Comparison of ENCODE assay signal across 17 cellular contexts in the genomic region with DNA sequence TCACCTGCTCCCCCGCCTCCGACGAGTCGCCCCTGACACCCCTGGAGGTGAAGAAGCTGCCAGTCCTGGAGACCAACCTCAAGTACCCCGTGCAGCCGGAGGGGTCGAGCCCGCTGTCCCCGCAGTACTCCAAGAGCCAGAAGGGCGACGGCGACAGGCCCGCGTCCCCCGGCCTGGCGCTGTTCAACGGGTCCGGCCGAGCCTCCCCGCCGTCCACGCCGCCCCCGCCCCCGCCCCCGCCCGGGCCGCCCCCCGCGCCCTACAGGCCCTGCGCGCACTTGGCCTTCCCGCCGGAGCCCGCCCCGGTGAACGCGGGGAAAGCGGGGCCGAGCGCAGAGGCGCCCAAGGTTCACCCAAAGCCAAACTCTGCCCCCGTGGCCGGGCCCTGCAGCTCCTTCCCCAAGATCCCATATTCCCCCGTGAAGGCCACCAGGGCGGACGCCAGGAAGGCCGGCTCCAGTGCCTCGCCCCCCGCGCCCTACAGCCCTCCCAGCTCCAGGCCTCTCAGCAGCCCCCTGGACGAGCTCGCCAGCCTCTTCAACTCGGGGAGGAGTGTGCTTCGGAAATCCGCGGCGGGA.
A peak's percentile ranks its signal among the peaks of the same experiment; 100 is the strongest.
DNase-seq lines count a peak whose midpoint lies in the region; ATAC-seq and TF ChIP-seq lines count a peak whose summit lies in the region.
"Had no signal": no experiment of that assay in that cellular context is flagged by ENCODE, and none has a peak within 500 bp of the region (broad histone marks: within the 10 kb centered on the region; RNA-seq: fewer than 3 reads in every experiment).

No MANE protein-coding gene starts in this region.

- POLR2A ChIA-PET in HEK293T (lab: Yijun Ruan, JAX): no interaction called here

- no peaks in the 10 kb centered on the region for H3K9me2 ChIP-seq in GM23338 (ENCODE audit: insufficient read depth)

- H3F3A ChIP-seq in GM23338 (replicated peaks; ENCODE audit: low read depth): no peaks in the 10 kb centered on the region

- DNase-seq in GM23338 (ENCODE audit: low spot score) (peak; percentile 25), left kidney (ENCODE audit: low read depth, low spot score) (peak; percentile 63), MG63 (no peak), HEK293T (ENCODE audit: extremely low spot score) (no peak), cerebellum (ENCODE audit: low spot score) (no peak), DMS 273 treated with DMSO at 0.1 percent for 48 hours (lab: John Stamatoyannopoulos, UW) (no peak)
- DNase-seq: activated CD4-positive, CD25-positive, alpha-beta regulatory T cell treated with anti-CD3 and anti-CD28 coated beads, Interleukin-2, amount 50 U/mL, for 72 hours; activated CD8-positive, alpha-beta memory T cell treated with anti-CD3 and anti-CD28 coated beads, Interleukin-2, amount 50 U/mL, for 4 hours; gastrocnemius medialis; mesendoderm; NCI-H2081 treated with DMSO at 0.1 percent for 48 hours; NCI-H510A treated with DMSO at 0.1 percent for 48 hours; SHP77 had no signal

- peaks cover 20% of the 10 kb centered on the region for H3K9me3 Mint-ChIP-seq in GM23338
- peaks cover 13% of the 10 kb centered on the region for H3K9me3 Mint-ChIP-seq in dendritic cell treated with granulocyte-macrophage colony-stimulating factor and Interleukin-4, amounts not matched to agents 40 ng/mL and 50 ng/mL, for 4 days

- H3K4me1 ChIP-seq in GM23338 (ENCODE audit: insufficient read depth) (no peaks in the 10 kb centered on the region), subcutaneous abdominal adipose tissue (ENCODE audit: control insufficient read depth in 5 of 5, insufficient read depth in 5 of 5, low read length in 5 of 5) (peaks cover 0 to 32% (median 7%) of the 10 kb centered on the region in 5 donors)
- H3K4me1 ChIP-seq: gastrocnemius medialis had no signal

- peak overlapping the region in 1 of 5 donors; percentile 66 for H3K9ac ChIP-seq in subcutaneous abdominal adipose tissue (ENCODE audit: low read length in 5 of 5)

- H3K4me3 ChIP-seq in GM23338: peak overlapping the region; percentile 45; the same call in 1 of the 2 replicates
- H3K4me3 ChIP-seq in subcutaneous abdominal adipose tissue (ENCODE audit: low read depth in 1 of 5, low read length in 5 of 5): peak overlapping the region; percentile 39 to 72 (median 60)
- no peak overlapping the region for H3K4me3 ChIP-seq in MG63
- H3K4me3 ChIP-seq: cardiac muscle cell had no signal

- H3K36me3 ChIP-seq in GM23338 (ENCODE audit: insufficient read depth) (peaks cover 9% of the 10 kb centered on the region; the same call in 1 of the 2 replicates), subcutaneous abdominal adipose tissue (ENCODE audit: control insufficient read depth in 5 of 5, insufficient read depth in 5 of 5, low read length in 5 of 5) (no peaks in the 10 kb centered on the region), MG63 (no peaks in the 10 kb centered on the region)
- H3K36me3 ChIP-seq: cardiac muscle cell, gastrocnemius medialis had no signal

- peaks cover 16% of the 10 kb centered on the region; the same call in 2 of the 3 replicates for H3K36me3 Mint-ChIP-seq in GM23338 (ENCODE audit: low read depth)
- no peaks in the 10 kb centered on the region for H3K36me3 Mint-ChIP-seq in dendritic cell treated with granulocyte-macrophage colony-stimulating factor and Interleukin-4, amounts not matched to agents 40 ng/mL and 50 ng/mL, for 4 days (ENCODE audit: low read depth)
- H3K36me3 Mint-ChIP-seq: IgD-negative memory B cell had no signal

- CTCF ChIA-PET in HEK293T (lab: Yijun Ruan, JAX): no interaction called here

- no peak for TF ChIP-seq CTCF in GM23338 (conservative IDR thresholded peaks at IDR 0.05; ENCODE audit: low read depth in 2 of 2)

- peak overlapping the region; percentile 64; the same call in 1 of the 2 replicates for H3K4me2 ChIP-seq in GM23338

- intact Hi-C loops in dendritic cell treated with granulocyte-macrophage colony-stimulating factor and Interleukin-4, amounts not matched to agents 40 ng/mL and 50 ng/mL, for 4 days (cut with micrococcal nuclease): loop anchor here (10.0 kb wide), 1 partner anchor 854 kb away; no protein-coding TSS in a partner anchor

- H3K27ac ChIP-seq in GM23338 (ENCODE audit: low read depth): no peak overlapping the region
- no peak overlapping the region for H3K27ac ChIP-seq in subcutaneous abdominal adipose tissue (ENCODE audit: low read depth, low read length)
- H3K27ac ChIP-seq: cardiac muscle cell, gastrocnemius medialis had no signal

- H3K79me2 ChIP-seq in GM23338 (replicated peaks; ENCODE audit: insufficient read depth): no peaks in the 10 kb centered on the region

- no peaks in the 10 kb centered on the region for H3K9me3 ChIP-seq in subcutaneous abdominal adipose tissue (ENCODE audit: control insufficient read depth in 5 of 5, low read length in 5 of 5)
- H3K9me3 ChIP-seq in MG63: peaks cover 3% of the 10 kb centered on the region; the same call in 1 of the 2 replicates
- H3K9me3 ChIP-seq: gastrocnemius medialis had no signal

- no peaks in the 10 kb centered on the region for H4K20me1 ChIP-seq in GM23338 (replicated peaks; ENCODE audit: insufficient read depth)

- H3K27ac Mint-ChIP-seq in GM23338: no peak overlapping the region
- H3K27ac Mint-ChIP-seq in dendritic cell treated with granulocyte-macrophage colony-stimulating factor and Interleukin-4, amounts not matched to agents 40 ng/mL and 50 ng/mL, for 4 days: no peak overlapping the region
- H3K27ac Mint-ChIP-seq: IgD-negative memory B cell had no signal

- H3K4me3 Mint-ChIP-seq in GM23338: no peak overlapping the region
- H3K4me3 Mint-ChIP-seq in dendritic cell treated with granulocyte-macrophage colony-stimulating factor and Interleukin-4, amounts not matched to agents 40 ng/mL and 50 ng/mL, for 4 days: peak overlapping the region; percentile 9

- H3K27me3 Mint-ChIP-seq in GM23338 (ENCODE audit: insufficient read depth, low read depth, poor library complexity): peaks cover 10% of the 10 kb centered on the region
- peaks cover 35% of the 10 kb centered on the region for H3K27me3 Mint-ChIP-seq in dendritic cell treated with granulocyte-macrophage colony-stimulating factor and Interleukin-4, amounts not matched to agents 40 ng/mL and 50 ng/mL, for 4 days

- peaks cover 3% of the 10 kb centered on the region; the same call in 2 of the 3 replicates for H3K4me1 Mint-ChIP-seq in GM23338
- no peaks in the 10 kb centered on the region for H3K4me1 Mint-ChIP-seq in dendritic cell treated with granulocyte-macrophage colony-stimulating factor and Interleukin-4, amounts not matched to agents 40 ng/mL and 50 ng/mL, for 4 days (ENCODE audit: low read depth)

- ATAC-seq in GM23338: peak; percentile 66
- ATAC-seq: gastrocnemius medialis had no signal

- peak overlapping the region; percentile 90 for H2AFZ ChIP-seq in GM23338

- H3K27me3 ChIP-seq in GM23338 (ENCODE audit: insufficient read depth) (peaks cover 17% of the 10 kb centered on the region), subcutaneous abdominal adipose tissue (ENCODE audit: control insufficient read depth in 5 of 5, insufficient read depth in 4 of 5, low read length in 5 of 5) (peaks cover 0 to 5% (median 0%) of the 10 kb centered on the region in 5 donors), MG63 (no peaks in the 10 kb centered on the region)
- H3K27me3 ChIP-seq: cardiac muscle cell had no signal

TF ChIP-seq in GM23338, 12 proteins besides CTCF, POLR2A, EP300 and RAD21 (continues in another document):
- TF ChIP-seq NANOG (IDR thresholded peaks at IDR 0.05; ENCODE audit: borderline replicate concordance) (no peak), STAT1 (IDR thresholded peaks at IDR 0.05; ENCODE audit: unreplicated experiment) (no peak), JUNB (IDR thresholded peaks at IDR 0.05; ENCODE audit: unreplicated experiment) (no peak), EZH2 (IDR thresholded peaks at IDR 0.05; ENCODE audit: low read depth, unreplicated experiment) (no peak)

TF ChIP-seq in HEK293T, 16 proteins besides CTCF, POLR2A, EP300 and RAD21:
- TF ChIP-seq ZNF384 (IDR thresholded peaks at IDR 0.05): no peak
- TF ChIP-seq FOXM1 (IDR thresholded peaks at IDR 0.05; ENCODE audit: borderline replicate concordance): no peak
- TF ChIP-seq LEF1 (IDR thresholded peaks at IDR 0.05; ENCODE audit: borderline replicate concordance): no peak
- TF ChIP-seq SUZ12 (IDR thresholded peaks at IDR 0.05): no peak
- TF ChIP-seq ARNT (IDR thresholded peaks at IDR 0.05): no peak
- TF ChIP-seq BHLHE40 (IDR thresholded peaks at IDR 0.05; ENCODE audit: borderline replicate concordance): no peak
- no peak for TF ChIP-seq TARDBP (IDR thresholded peaks at IDR 0.05)
- TF ChIP-seq NFRKB (IDR thresholded peaks at IDR 0.05): no peak
- TF ChIP-seq FOXK2 (IDR thresholded peaks at IDR 0.05): no peak
- no peak for TF ChIP-seq CTBP1 (IDR thresholded peaks at IDR 0.05; ENCODE audit: borderline replicate concordance)
- no peak for TF ChIP-seq SP1 (IDR thresholded peaks at IDR 0.05)

Comparison
In these comparisons a context has a peak if more than half of its experiments do, and no peak if none do; other contexts are left out.
1. DNase-seq: peak in GM23338 (single experiment) and left kidney (single experiment); none in MG63 (single experiment), HEK293T (single experiment), cerebellum (single experiment) and DMS 273 treated with DMSO at 0.1 percent for 48 hours (single experiment).